Comparison of ENCODE assay signal across 8 cellular contexts in the genomic region with DNA sequence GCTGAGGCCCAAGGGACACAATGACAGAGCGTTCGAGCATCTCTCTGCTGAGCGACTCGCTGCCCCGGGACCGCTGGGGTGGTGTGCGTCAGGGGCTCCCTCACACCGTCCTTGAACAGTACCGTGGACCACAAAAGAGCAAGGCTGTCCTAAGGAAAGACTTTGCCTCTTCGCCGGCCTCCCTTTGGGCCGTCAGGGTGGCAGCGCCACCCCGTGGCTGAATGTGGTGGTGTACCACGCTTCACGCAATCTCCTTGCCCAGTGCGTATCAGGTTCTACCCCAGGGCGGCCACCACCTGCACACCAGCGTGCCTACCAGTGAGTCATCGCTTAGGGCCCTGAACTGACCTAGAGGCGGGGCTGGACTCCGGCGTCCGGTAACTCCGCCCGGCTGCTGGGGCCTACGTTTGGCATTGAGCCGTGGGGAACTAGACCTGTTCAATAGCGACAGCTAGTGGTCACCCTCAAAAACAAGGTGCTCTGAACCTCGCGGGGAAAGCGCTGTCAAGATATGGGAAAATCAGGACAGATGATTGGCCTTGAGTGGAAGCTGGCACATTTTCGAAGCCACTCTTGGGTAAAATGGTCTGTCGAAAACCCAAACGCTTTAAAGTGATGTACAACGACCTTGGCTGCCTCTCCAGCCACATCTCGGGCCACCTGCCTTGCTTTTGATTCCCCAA. TPM values are rescaled to one million over a fixed set of nuclear protein-coding genes. Genes with fewer than 3 reads are reported as not detected.
DNase-seq lines count a peak whose midpoint lies in the region; ATAC-seq and TF ChIP-seq lines count a peak whose summit lies in the region.

No MANE protein-coding gene starts in this region.

- H3K36me3 Mint-ChIP-seq in activated CD8-positive, alpha-beta T cell treated with anti-CD3 and anti-CD28 coated beads, Interleukin-2, amount 10 ng/mL, durations not matched to agents 7 days and 5 days (ENCODE audit: low read depth) = no peaks in the 10 kb centered on the region

- peak; percentile 87 for ATAC-seq in HG02642 (IDR thresholded peaks at IDR 0.05; ENCODE audit: poor library complexity, unreplicated experiment)
- peak; percentile 84 for ATAC-seq in activated CD8-positive, alpha-beta T cell treated with anti-CD3 and anti-CD28 coated beads, Interleukin-2, amount 10 ng/mL, durations not matched to agents 7 days and 5 days

- H3K27ac Mint-ChIP-seq in activated CD8-positive, alpha-beta T cell treated with anti-CD3 and anti-CD28 coated beads, Interleukin-2, amount 10 ng/mL, durations not matched to agents 7 days and 5 days = peak overlapping the region; percentile 89

- POLR2A ChIA-PET in activated CD8-positive, alpha-beta T cell treated with anti-CD3 and anti-CD28 coated beads, Interleukin-2, amount 10 ng/mL, durations not matched to agents 7 days and 5 days (lab: Charles Lee) = interaction anchor here (0.6 to 2.8 kb wide), 2 partner anchors 21 to 95 kb away, joined by 4 to 28 read pairs; no protein-coding TSS in a partner anchor

- TF ChIP-seq CTCF in GM12874 (IDR thresholded peaks at IDR 0.05; ENCODE audit: insufficient read depth, low read depth, low read length) = peak; percentile 83; the same call in 1 of the 2 replicates

- H3K27me3 Mint-ChIP-seq in activated CD8-positive, alpha-beta T cell treated with anti-CD3 and anti-CD28 coated beads, Interleukin-2, amount 10 ng/mL, durations not matched to agents 7 days and 5 days (ENCODE audit: low read depth) = no peaks in the 10 kb centered on the region

- peak overlapping the region; percentile 66 for H3K4me3 Mint-ChIP-seq in activated CD8-positive, alpha-beta T cell treated with anti-CD3 and anti-CD28 coated beads, Interleukin-2, amount 10 ng/mL, durations not matched to agents 7 days and 5 days

- H3K4me1 Mint-ChIP-seq in activated CD8-positive, alpha-beta T cell treated with anti-CD3 and anti-CD28 coated beads, Interleukin-2, amount 10 ng/mL, durations not matched to agents 7 days and 5 days (ENCODE audit: low read depth) = peaks cover 60% of the 10 kb centered on the region

- CTCF ChIA-PET in activated CD8-positive, alpha-beta T cell treated with anti-CD3 and anti-CD28 coated beads, Interleukin-2, amount 10 ng/mL, durations not matched to agents 7 days and 5 days (lab: Charles Lee) = interaction anchor here (0.6 to 13.6 kb wide), 45 partner anchors 11 to 1872 kb away, joined by 3 to 336 read pairs (median 6); partner anchors contain the start of genes CAMK1G, LAMB3, TRAF3IP3 and UTP25

- no peaks in the 10 kb centered on the region for H3K9me3 Mint-ChIP-seq in activated CD8-positive, alpha-beta T cell treated with anti-CD3 and anti-CD28 coated beads, Interleukin-2, amount 10 ng/mL, durations not matched to agents 7 days and 5 days (ENCODE audit: insufficient read depth)

- DNase-seq in NCI-H2029 treated with DMSO at 0.1 percent for 48 hours (lab: John Stamatoyannopoulos, UW) = peak; percentile 42
- DNase-seq in activated CD8-positive, alpha-beta T cell treated with anti-CD3 and anti-CD28 coated beads, Interleukin-2, amount 10 ng/mL, durations not matched to agents 7 days and 5 days = peak; percentile 89
- DNase-seq in effector CD8-positive, alpha-beta T cell (lab: John Stamatoyannopoulos, UW) = peak; percentile 68
- peak; percentile 94 for DNase-seq in medulla oblongata (ENCODE audit: extremely low spot score)
- DNase-seq in stimulated activated CD4-positive, alpha-beta T cell treated with anti-CD3 and anti-CD28 coated beads, TNF-alpha, amount 100 ng/mL, for 48 hours (ENCODE audit: low read depth in 3 of 3) = peak; percentile 80 to 86 (median 80)
- DNase-seq in DMS114 treated with DMSO at 0.1 percent for 48 hours (lab: John Stamatoyannopoulos, UW; ENCODE audit: unreplicated experiment) = no peak

RNA-seq across cellular contexts. Expression of gene TRAF3IP3, which starts 8.1 kb away (rescaled TPM):
- 100 to 1,000 TPM; 319 to 322 TPM for total RNA-seq in activated CD8-positive, alpha-beta T cell treated with anti-CD3 and anti-CD28 coated beads, Interleukin-2, amount 10 ng/mL, durations not matched to agents 7 days and 5 days

RNA-seq across cellular contexts. Expression of gene C1orf74, which starts 36.6 kb away (rescaled TPM):
- total RNA-seq in activated CD8-positive, alpha-beta T cell treated with anti-CD3 and anti-CD28 coated beads, Interleukin-2, amount 10 ng/mL, durations not matched to agents 7 days and 5 days = 1 to 10 TPM; 2.5 to 2.6 TPM

RNA-seq across cellular contexts. Expression of gene HSD11B1, which starts 43.1 kb away (rescaled TPM):
- total RNA-seq in activated CD8-positive, alpha-beta T cell treated with anti-CD3 and anti-CD28 coated beads, Interleukin-2, amount 10 ng/mL, durations not matched to agents 7 days and 5 days = not detected

RNA-seq across cellular contexts. Expression of gene IRF6, which starts 58.2 kb away (rescaled TPM):
- under 1 TPM; 0.16 to 0.21 TPM for total RNA-seq in activated CD8-positive, alpha-beta T cell treated with anti-CD3 and anti-CD28 coated beads, Interleukin-2, amount 10 ng/mL, durations not matched to agents 7 days and 5 days
